23 cellular contexts compared by ENCODE assay signal in the genomic region with DNA sequence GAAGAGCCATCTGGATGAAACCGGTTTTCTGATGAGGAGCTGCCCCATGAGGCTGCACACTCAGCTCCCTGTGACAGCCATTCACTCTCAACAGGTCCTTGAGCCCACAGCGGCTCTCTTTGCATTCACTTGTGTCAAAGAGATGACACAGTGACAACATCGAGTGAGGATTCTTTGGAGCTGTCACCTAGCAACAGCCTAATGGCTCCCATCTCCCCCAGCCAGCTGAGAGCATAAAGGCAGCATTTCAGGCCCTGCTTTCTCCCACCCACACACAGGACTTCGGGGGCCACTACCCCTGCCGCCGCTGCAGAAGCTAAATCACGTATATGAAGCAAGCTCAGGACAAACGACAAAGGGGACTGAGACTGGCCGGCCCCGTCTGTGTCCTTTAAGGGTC.
DNase-seq lines count a peak whose midpoint lies in the region; ATAC-seq and TF ChIP-seq lines count a peak whose summit lies in the region.
"Had no signal": no experiment of that assay in that cellular context is flagged by ENCODE, and none has a peak within 500 bp of the region (broad histone marks: within the 10 kb centered on the region; RNA-seq: fewer than 3 reads in every experiment).

No MANE protein-coding gene starts in this region.

- peaks cover 20% of the 10 kb centered on the region for H3K9me3 Mint-ChIP-seq in nephron progenitor cell
- H3K9me3 Mint-ChIP-seq: activated T-helper 17 cell treated with anti-CD3 and anti-CD28 coated beads, Interleukin-2, amount 50 U/mL, for 72 hours; central memory CD8-positive, alpha-beta T cell; natural killer cell treated with Interleukin-12 subunit alpha and Interleukin-12 subunit beta and Interleukin-15 and Interleukin-18, amount 100 ng/mL, for 72 hours had no signal

- H3K27ac Mint-ChIP-seq in nephron progenitor cell, result no peak overlapping the region
- H3K27ac Mint-ChIP-seq: activated CD4-positive, alpha-beta T cell treated with anti-CD3 and anti-CD28 coated beads, Interleukin-2, amount 10 ng/mL, durations not matched to agents 24 days and 14 days; activated CD8-positive, alpha-beta memory T cell treated with anti-CD3 and anti-CD28 coated beads, Interleukin-2, amount 10 ng/mL, durations not matched to agents 7 days and 5 days; activated T-helper 17 cell treated with anti-CD3 and anti-CD28 coated beads, Interleukin-2, amount 50 U/mL, for 72 hours; natural killer cell treated with Interleukin-12 subunit alpha and Interleukin-12 subunit beta and Interleukin-15 and Interleukin-18, amount 100 ng/mL, for 72 hours; T-helper 1 cell treated with Interleukin-12 subunit alpha and Interleukin-12 subunit beta and Interleukin-4 antibody, amounts not matched to agents 30 μg/mL and 1 μg/mL, for 36 hours had no signal

- peak overlapping the region; percentile 6 for H3K4me3 Mint-ChIP-seq in nephron progenitor cell
- H3K4me3 Mint-ChIP-seq: activated CD4-positive, alpha-beta T cell treated with anti-CD3 and anti-CD28 coated beads, Interleukin-2, amount 10 ng/mL, durations not matched to agents 24 days and 14 days; activated CD8-positive, alpha-beta memory T cell treated with anti-CD3 and anti-CD28 coated beads, Interleukin-2, amount 10 ng/mL, durations not matched to agents 7 days and 5 days; activated naive CD8-positive, alpha-beta T cell treated with anti-CD3 and anti-CD28 coated beads for 36 hours; activated T-helper 17 cell treated with anti-CD3 and anti-CD28 coated beads, Interleukin-2, amount 50 U/mL, for 72 hours; central memory CD8-positive, alpha-beta T cell; natural killer cell treated with Interleukin-12 subunit alpha and Interleukin-12 subunit beta and Interleukin-15 and Interleukin-18, amount 100 ng/mL, for 72 hours; T-helper 1 cell treated with Interleukin-12 subunit alpha and Interleukin-12 subunit beta and Interleukin-4 antibody, amounts not matched to agents 30 μg/mL and 1 μg/mL, for 36 hours had no signal

- ATAC-seq in GM21515 (IDR thresholded peaks at IDR 0.05; ENCODE audit: unreplicated experiment) (no peak), HG03175 (IDR thresholded peaks at IDR 0.05; ENCODE audit: unreplicated experiment) (no peak), HG03469 (IDR thresholded peaks at IDR 0.05; ENCODE audit: unreplicated experiment) (no peak)
- ATAC-seq: activated CD8-positive, alpha-beta memory T cell treated with anti-CD3 and anti-CD28 coated beads, Interleukin-2, amount 10 ng/mL, durations not matched to agents 7 days and 5 days; activated T-helper 17 cell treated with anti-CD3 and anti-CD28 coated beads, Interleukin-2, amount 50 U/mL, for 72 hours; heart right ventricle; left colon had no signal

- no peak for TF ChIP-seq CTCF in nephron progenitor cell (IDR thresholded peaks at IDR 0.05)

- peaks cover 6% of the 10 kb centered on the region for H3K27me3 Mint-ChIP-seq in nephron progenitor cell (ENCODE audit: low read depth, poor library complexity)
- H3K27me3 Mint-ChIP-seq: activated CD4-positive, alpha-beta T cell treated with anti-CD3 and anti-CD28 coated beads, Interleukin-2, amount 10 ng/mL, durations not matched to agents 24 days and 14 days; activated naive CD8-positive, alpha-beta T cell treated with anti-CD3 and anti-CD28 coated beads for 36 hours; activated T-helper 17 cell treated with anti-CD3 and anti-CD28 coated beads, Interleukin-2, amount 50 U/mL, for 72 hours had no signal

- H3K4me1 Mint-ChIP-seq in nephron progenitor cell, result peaks cover 68% of the 10 kb centered on the region
- H3K4me1 Mint-ChIP-seq: activated CD4-positive, alpha-beta T cell treated with anti-CD3 and anti-CD28 coated beads, Interleukin-2, amount 10 ng/mL, durations not matched to agents 24 days and 14 days; activated CD8-positive, alpha-beta memory T cell treated with anti-CD3 and anti-CD28 coated beads, Interleukin-2, amount 10 ng/mL, durations not matched to agents 7 days and 5 days; activated naive CD8-positive, alpha-beta T cell treated with anti-CD3 and anti-CD28 coated beads for 36 hours; activated T-helper 17 cell treated with anti-CD3 and anti-CD28 coated beads, Interleukin-2, amount 50 U/mL, for 72 hours; central memory CD8-positive, alpha-beta T cell had no signal

- DNase-seq in ELF-1 (ENCODE audit: low read depth, low spot score) (peak; percentile 5), NCI-H187 treated with DMSO at 0.1 percent for 48 hours (lab: John Stamatoyannopoulos, UW) (peak; percentile 93), NCI-H748 treated with DMSO at 0.1 percent for 48 hours (lab: John Stamatoyannopoulos, UW) (peak; percentile 33), nephron progenitor cell (peak; percentile 16), DMS114 treated with DMSO at 0.1 percent for 48 hours (lab: John Stamatoyannopoulos, UW; ENCODE audit: unreplicated experiment) (no peak)
- DNase-seq: activated CD4-positive, alpha-beta T cell treated with anti-CD3 and anti-CD28 coated beads, Interleukin-2, amount 10 ng/mL, durations not matched to agents 24 days and 14 days; activated CD8-positive, alpha-beta memory T cell treated with anti-CD3 and anti-CD28 coated beads, Interleukin-2, amount 10 ng/mL, durations not matched to agents 7 days and 5 days; activated naive CD8-positive, alpha-beta T cell treated with anti-CD3 and anti-CD28 coated beads for 36 hours; foreskin fibroblast; heart right ventricle; KG1; left colon; Peyer's patch; SJCRH30; stimulated activated CD4-positive, alpha-beta T cell treated with anti-CD3 and anti-CD28 coated beads, Interleukin-4, amount 100 ng/mL, for 1 hour; stimulated activated naive CD4-positive, alpha-beta T cell had no signal

- H3K36me3 Mint-ChIP-seq in nephron progenitor cell (ENCODE audit: low read depth), result no peaks in the 10 kb centered on the region
- H3K36me3 Mint-ChIP-seq: activated CD8-positive, alpha-beta memory T cell treated with anti-CD3 and anti-CD28 coated beads, Interleukin-2, amount 10 ng/mL, durations not matched to agents 7 days and 5 days; activated naive CD8-positive, alpha-beta T cell treated with anti-CD3 and anti-CD28 coated beads for 36 hours; natural killer cell treated with Interleukin-12 subunit alpha and Interleukin-12 subunit beta and Interleukin-15 and Interleukin-18, amount 100 ng/mL, for 72 hours had no signal
